In the genomic region with DNA sequence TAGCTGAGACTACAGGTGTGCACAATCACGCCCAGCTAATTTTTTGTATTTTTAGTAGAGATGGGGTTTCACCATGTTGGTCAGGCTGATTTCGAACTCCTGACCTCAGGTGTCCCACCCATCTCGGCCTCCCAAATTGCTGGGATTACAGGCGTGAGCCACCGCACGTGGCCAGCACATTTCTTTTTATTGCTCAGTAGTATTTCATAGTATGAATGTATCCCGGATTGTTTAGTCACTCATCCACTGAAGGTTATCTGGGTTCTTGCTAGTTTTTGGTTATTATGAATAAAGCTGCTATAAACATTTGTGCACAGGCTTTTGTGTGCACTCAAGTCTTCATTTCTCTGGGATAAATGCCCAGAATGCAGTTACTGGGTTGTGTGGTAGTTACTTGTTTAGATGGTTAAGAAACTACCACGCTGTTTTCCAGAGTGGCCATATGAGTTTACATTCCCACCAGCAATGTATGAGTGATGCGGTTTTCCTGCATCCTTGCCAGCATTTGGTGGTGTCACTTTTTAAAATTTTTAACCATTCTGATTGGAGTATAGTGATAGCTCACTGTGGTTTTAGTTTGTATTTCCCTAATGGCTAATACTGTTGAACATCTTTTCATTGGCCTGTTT, we compare ENCODE assay signal across 21 cellular contexts.
"Had no signal": no experiment of that assay in that cellular context is flagged by ENCODE, and none has a peak within 500 bp of the region (broad histone marks: within the 10 kb centered on the region; RNA-seq: fewer than 3 reads in every experiment).

No MANE protein-coding gene starts in this region.

- H3K4me3 ChIP-seq: breast epithelium, PC-9 had no signal

- H3K36me3 ChIP-seq: breast epithelium had no signal

- H3K4me1 ChIP-seq: breast epithelium had no signal

- H3K4me2 ChIP-seq: PC-9 had no signal

- H3K27me3 ChIP-seq: breast epithelium had no signal

- H3K27ac ChIP-seq: breast epithelium, PC-9, VCaP had no signal

- ATAC-seq: activated T-cell treated with anti-CD3 and anti-CD28 coated beads, Interleukin-2, amount 50 U/mL, for 4 hours had no signal

- H3K9me3 ChIP-seq: breast epithelium had no signal

- H2AFZ ChIP-seq: PC-9 had no signal

- DNase-seq: activated CD4-positive, alpha-beta memory T cell treated with anti-CD3 and anti-CD28 coated beads for 36 hours; activated CD4-positive, alpha-beta T cell treated with anti-CD3 and anti-CD28 coated beads, Interleukin-2, amount 10 ng/mL, durations not matched to agents 7 days and 5 days; activated CD4-positive, CD25-positive, alpha-beta regulatory T cell; activated CD8-positive, alpha-beta memory T cell treated with anti-CD3 and anti-CD28 coated beads for 24 hours; activated effector memory CD4-positive, alpha-beta T cell treated with anti-CD3 and anti-CD28 coated beads, Interleukin-2, amount 50 U/mL, for 16 hours; activated naive CD4-positive, alpha-beta T cell treated with Interleukin-2 at 50 U/mL for 16 hours; activated T-cell treated with anti-CD3 and anti-CD28 coated beads, Interleukin-2, amount 50 U/mL, for 4 hours; amygdala; caudate nucleus; KG1; MV-4-11; NCI-H1092 treated with DMSO at 0.1 percent for 48 hours; NCI-H1417 treated with DMSO at 0.1 percent for 48 hours; NCI-H1694 treated with DMSO at 0.1 percent for 48 hours; NCI-H2029 treated with DMSO at 0.1 percent for 48 hours; NCI-H446; NCI-H524; PC-9; SIG-M5 had no signal
